In genomic region chr22:50089231-50090140, GRCh38 we compare ENCODE assay signal across 2 cellular contexts.
A peak's percentile ranks its signal among the peaks of the same experiment; 100 is the strongest.
TF ChIP-seq lines count a peak whose summit lies in the region.

MOV10L1 (plus strand) TSS chr22:50090006; CDS start chr22:50090089, 83 bp downstream.

TF ChIP-seq in H1, 55 proteins besides CTCF, POLR2A, EP300 and RAD21:
- 0 out of 2 replicates have a peak, but pooled peaks have one; percentile 15 for TF ChIP-seq CREB1 (IDR thresholded peaks at IDR 0.05)
- TF ChIP-seq, protein P1, sequence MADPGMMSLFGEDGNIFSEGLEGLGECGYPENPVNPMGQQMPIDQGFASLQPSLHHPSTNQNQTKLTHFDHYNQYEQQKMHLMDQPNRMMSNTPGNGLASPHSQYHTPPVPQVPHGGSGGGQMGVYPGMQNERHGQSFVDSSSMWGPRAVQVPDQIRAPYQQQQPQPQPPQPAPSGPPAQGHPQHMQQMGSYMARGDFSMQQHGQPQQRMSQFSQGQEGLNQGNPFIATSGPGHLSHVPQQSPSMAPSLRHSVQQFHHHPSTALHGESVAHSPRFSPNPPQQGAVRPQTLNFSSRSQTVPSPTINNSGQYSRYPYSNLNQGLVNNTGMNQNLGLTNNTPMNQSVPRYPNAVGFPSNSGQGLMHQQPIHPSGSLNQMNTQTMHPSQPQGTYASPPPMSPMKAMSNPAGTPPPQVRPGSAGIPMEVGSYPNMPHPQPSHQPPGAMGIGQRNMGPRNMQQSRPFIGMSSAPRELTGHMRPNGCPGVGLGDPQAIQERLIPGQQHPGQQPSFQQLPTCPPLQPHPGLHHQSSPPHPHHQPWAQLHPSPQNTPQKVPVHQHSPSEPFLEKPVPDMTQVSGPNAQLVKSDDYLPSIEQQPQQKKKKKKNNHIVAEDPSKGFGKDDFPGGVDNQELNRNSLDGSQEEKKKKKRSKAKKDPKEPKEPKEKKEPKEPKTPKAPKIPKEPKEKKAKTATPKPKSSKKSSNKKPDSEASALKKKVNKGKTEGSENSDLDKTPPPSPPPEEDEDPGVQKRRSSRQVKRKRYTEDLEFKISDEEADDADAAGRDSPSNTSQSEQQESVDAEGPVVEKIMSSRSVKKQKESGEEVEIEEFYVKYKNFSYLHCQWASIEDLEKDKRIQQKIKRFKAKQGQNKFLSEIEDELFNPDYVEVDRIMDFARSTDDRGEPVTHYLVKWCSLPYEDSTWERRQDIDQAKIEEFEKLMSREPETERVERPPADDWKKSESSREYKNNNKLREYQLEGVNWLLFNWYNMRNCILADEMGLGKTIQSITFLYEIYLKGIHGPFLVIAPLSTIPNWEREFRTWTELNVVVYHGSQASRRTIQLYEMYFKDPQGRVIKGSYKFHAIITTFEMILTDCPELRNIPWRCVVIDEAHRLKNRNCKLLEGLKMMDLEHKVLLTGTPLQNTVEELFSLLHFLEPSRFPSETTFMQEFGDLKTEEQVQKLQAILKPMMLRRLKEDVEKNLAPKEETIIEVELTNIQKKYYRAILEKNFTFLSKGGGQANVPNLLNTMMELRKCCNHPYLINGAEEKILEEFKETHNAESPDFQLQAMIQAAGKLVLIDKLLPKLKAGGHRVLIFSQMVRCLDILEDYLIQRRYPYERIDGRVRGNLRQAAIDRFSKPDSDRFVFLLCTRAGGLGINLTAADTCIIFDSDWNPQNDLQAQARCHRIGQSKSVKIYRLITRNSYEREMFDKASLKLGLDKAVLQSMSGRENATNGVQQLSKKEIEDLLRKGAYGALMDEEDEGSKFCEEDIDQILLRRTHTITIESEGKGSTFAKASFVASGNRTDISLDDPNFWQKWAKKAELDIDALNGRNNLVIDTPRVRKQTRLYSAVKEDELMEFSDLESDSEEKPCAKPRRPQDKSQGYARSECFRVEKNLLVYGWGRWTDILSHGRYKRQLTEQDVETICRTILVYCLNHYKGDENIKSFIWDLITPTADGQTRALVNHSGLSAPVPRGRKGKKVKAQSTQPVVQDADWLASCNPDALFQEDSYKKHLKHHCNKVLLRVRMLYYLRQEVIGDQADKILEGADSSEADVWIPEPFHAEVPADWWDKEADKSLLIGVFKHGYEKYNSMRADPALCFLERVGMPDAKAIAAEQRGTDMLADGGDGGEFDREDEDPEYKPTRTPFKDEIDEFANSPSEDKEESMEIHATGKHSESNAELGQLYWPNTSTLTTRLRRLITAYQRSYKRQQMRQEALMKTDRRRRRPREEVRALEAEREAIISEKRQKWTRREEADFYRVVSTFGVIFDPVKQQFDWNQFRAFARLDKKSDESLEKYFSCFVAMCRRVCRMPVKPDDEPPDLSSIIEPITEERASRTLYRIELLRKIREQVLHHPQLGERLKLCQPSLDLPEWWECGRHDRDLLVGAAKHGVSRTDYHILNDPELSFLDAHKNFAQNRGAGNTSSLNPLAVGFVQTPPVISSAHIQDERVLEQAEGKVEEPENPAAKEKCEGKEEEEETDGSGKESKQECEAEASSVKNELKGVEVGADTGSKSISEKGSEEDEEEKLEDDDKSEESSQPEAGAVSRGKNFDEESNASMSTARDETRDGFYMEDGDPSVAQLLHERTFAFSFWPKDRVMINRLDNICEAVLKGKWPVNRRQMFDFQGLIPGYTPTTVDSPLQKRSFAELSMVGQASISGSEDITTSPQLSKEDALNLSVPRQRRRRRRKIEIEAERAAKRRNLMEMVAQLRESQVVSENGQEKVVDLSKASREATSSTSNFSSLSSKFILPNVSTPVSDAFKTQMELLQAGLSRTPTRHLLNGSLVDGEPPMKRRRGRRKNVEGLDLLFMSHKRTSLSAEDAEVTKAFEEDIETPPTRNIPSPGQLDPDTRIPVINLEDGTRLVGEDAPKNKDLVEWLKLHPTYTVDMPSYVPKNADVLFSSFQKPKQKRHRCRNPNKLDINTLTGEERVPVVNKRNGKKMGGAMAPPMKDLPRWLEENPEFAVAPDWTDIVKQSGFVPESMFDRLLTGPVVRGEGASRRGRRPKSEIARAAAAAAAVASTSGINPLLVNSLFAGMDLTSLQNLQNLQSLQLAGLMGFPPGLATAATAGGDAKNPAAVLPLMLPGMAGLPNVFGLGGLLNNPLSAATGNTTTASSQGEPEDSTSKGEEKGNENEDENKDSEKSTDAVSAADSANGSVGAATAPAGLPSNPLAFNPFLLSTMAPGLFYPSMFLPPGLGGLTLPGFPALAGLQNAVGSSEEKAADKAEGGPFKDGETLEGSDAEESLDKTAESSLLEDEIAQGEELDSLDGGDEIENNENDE (IDR thresholded peaks at IDR 0.05; ENCODE audit: insufficient replicate concordance, low read length): no peak
- TF ChIP-seq JUN (IDR thresholded peaks at IDR 0.05; ENCODE audit: low read depth, low read length): no peak
- peak; percentile 81 for TF ChIP-seq EGR1 (IDR thresholded peaks at IDR 0.05; ENCODE audit: borderline replicate concordance, low read depth, low read length)
- TF ChIP-seq, protein P2, sequence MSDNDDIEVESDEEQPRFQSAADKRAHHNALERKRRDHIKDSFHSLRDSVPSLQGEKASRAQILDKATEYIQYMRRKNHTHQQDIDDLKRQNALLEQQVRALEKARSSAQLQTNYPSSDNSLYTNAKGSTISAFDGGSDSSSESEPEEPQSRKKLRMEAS (IDR thresholded peaks at IDR 0.05): peak; percentile 65; the same call in 1 of the 2 replicates
TF ChIP-seq in H1: peak in this region for 3.

TF ChIP-seq in HepG2, 621 proteins besides CTCF, POLR2A, EP300 and RAD21:
- TF ChIP-seq ZNF317 (CRISPR knock-in tag; IDR thresholded peaks at IDR 0.05) (no peak), ATF7 (IDR thresholded peaks at IDR 0.05) (peak; percentile 62; the same call in 1 of the 2 replicates), ATF7 (CRISPR knock-in tag; IDR thresholded peaks at IDR 0.05) (no peak), ISL2 (CRISPR knock-in tag; IDR thresholded peaks at IDR 0.05) (no peak), ZSCAN31 (CRISPR knock-in tag; IDR thresholded peaks at IDR 0.05; ENCODE audit: low read depth) (no peak), SMARCC2 (IDR thresholded peaks at IDR 0.05) (no peak), CREB1 (IDR thresholded peaks at IDR 0.05) (peak; percentile 82), CREB1 (CRISPR knock-in tag; IDR thresholded peaks at IDR 0.05) (no peak)
